Comparison of ENCODE assay signal across 9 cellular contexts in the genomic region with DNA sequence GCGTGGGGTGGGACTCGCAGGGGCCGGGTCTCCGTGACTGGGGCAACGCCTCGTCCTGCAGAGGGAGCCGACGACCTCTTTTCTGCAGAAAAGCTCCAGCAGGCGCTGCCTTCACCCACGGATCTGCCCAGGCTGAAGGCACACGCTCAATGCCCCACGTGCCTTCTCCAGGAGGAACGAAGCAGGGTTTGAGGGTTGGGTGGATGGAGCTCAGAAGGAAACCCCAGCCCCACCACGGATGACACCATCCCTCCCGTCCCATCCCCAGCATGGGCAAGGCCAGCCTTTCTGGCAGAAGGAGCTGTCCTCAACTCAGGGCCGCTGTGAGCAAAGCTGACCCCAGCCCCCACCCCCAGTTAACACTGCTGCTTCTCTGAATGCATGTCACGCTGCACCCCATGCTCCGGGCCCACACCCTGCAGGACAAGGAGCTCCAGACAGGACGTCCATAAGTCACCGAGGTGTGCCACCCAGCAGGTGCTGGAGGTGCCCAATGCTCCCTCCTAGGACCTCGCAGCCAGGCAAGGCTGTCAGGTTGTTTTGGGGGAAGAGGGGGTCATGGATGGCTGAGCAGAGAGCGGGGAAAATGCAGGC. TPM values are rescaled to one million over a fixed set of nuclear protein-coding genes. Genes with fewer than 3 reads are reported as not detected.
DNase-seq lines count a peak whose midpoint lies in the region; ATAC-seq, FAIRE-seq and TF ChIP-seq lines count a peak whose summit lies in the region.
"Had no signal": no experiment of that assay in that cellular context is flagged by ENCODE, and none has a peak within 500 bp of the region (broad histone marks: within the 10 kb centered on the region; RNA-seq: fewer than 3 reads in every experiment).

No MANE protein-coding gene starts in this region.

- BruUV-seq in HepG2 (replicated peaks; lab: Mats Ljungman, UMichigan): no TSS peak

- in situ Hi-C loops in HepG2 (cut with HindIII; ENCODE audit: extremely low pct_ligation_motif_present, low pct_unique_long_range_greater_than_20kb): no loop called here

- H3K9me3 Mint-ChIP-seq in activated T-helper 17 cell treated with anti-CD3 and anti-CD28 coated beads, Interleukin-2, amount 50 U/mL, for 72 hours: no peaks in the 10 kb centered on the region

- POLR2A ChIA-PET in HepG2 (lab: Yijun Ruan, JAX): interaction anchor here (0.9 to 3.6 kb wide), 4 partner anchors 16 to 32 kb away, joined by 3 to 19 read pairs (median 4); a partner anchor contains a TSS

- peak overlapping the region; percentile 49 to 67 (median 58); a peak in 19 of 20 replicates for H3K4me3 ChIP-seq in BLaER1 treated with 17β-estradiol and CSF1 and Interleukin-3, amounts not matched to agents 10 nM and 100 nM
- H3K4me3 ChIP-seq in HepG2 (replicated peaks in 1 of 3; ENCODE audit: insufficient read depth in 1 of 3, low read depth in 2 of 3, low read length in 3 of 3): peak overlapping the region in 1 of 3 experiments; percentile 69; a peak in 1 of 6 replicates

- intact Hi-C loops in HepG2 (cut with micrococcal nuclease; ENCODE audit: unreplicated experiment): no loop called here

- TF ChIP-seq CTCF in GM12872 (IDR thresholded peaks at IDR 0.05; ENCODE audit: insufficient read depth, low read depth, low read length) (peak; percentile 23; the same call in 1 of the 3 replicates), HepG2 (CRISPR knock-in tag; IDR thresholded peaks at IDR 0.05) (peak; percentile 51), omental fat pad (IDR thresholded peaks at IDR 0.05) (no peak)

- no peak for FAIRE-seq in HepG2 (lab: Jason Lieb, UNC)

- H3K4me2 ChIP-seq in BLaER1 treated with 17β-estradiol and CSF1 and Interleukin-3, amounts not matched to agents 10 nM and 100 nM: peak overlapping the region; percentile 91 to 99 (median 98)
- H3K4me2 ChIP-seq in HepG2 (ENCODE audit: low read depth, low read length): peak overlapping the region; percentile 76

- peak overlapping the region; percentile 62 for H3K4me3 Mint-ChIP-seq in activated T-helper 17 cell treated with anti-CD3 and anti-CD28 coated beads, Interleukin-2, amount 50 U/mL, for 72 hours

- no peaks in the 10 kb centered on the region for H3K27me3 Mint-ChIP-seq in activated T-helper 17 cell treated with anti-CD3 and anti-CD28 coated beads, Interleukin-2, amount 50 U/mL, for 72 hours

- no peaks in the 10 kb centered on the region for H3K4me1 Mint-ChIP-seq in activated T-helper 17 cell treated with anti-CD3 and anti-CD28 coated beads, Interleukin-2, amount 50 U/mL, for 72 hours

- peak overlapping the region in 9 of 11 experiments; percentile 16 to 67 (median 54); a peak in 11 of 22 replicates for H3K9ac ChIP-seq in BLaER1 treated with 17β-estradiol and CSF1 and Interleukin-3, amounts not matched to agents 10 nM and 100 nM
- peak overlapping the region; percentile 42; the same call in 1 of the 2 replicates for H3K9ac ChIP-seq in HepG2 (ENCODE audit: insufficient read depth, low read depth, low read length)

- no peak overlapping the region for H3K27ac Mint-ChIP-seq in activated T-helper 17 cell treated with anti-CD3 and anti-CD28 coated beads, Interleukin-2, amount 50 U/mL, for 72 hours

- peaks cover 67 to 81% (median 73%) of the 10 kb centered on the region in 11 experiments for H3K27me3 ChIP-seq in BLaER1 treated with 17β-estradiol and CSF1 and Interleukin-3, amounts not matched to agents 10 nM and 100 nM
- H3K27me3 ChIP-seq in HepG2 (ENCODE audit: control insufficient read depth in 1 of 2, insufficient read depth in 2 of 2, low read length in 2 of 2): no peaks in the 10 kb centered on the region

- DNase-seq in HepG2 (ENCODE audit: low spot score) (no peak), omental fat pad (ENCODE audit: low spot score) (no peak)
- DNase-seq in stimulated activated CD4-positive, alpha-beta T cell treated with anti-CD3 and anti-CD28 coated beads, Interleukin-4, amount 100 ng/mL, for 24 hours: no peak
- DNase-seq: sigmoid colon had no signal

- no peak for TF ChIP-seq RAD21 in HepG2 (CRISPR knock-in tag; IDR thresholded peaks at IDR 0.05)

- no peak overlapping the region for H3K27ac ChIP-seq in BLaER1 treated with 17β-estradiol and CSF1 and Interleukin-3, amounts not matched to agents 10 nM and 100 nM
- H3K27ac ChIP-seq in HepG2 (ENCODE audit: extremely low read length, insufficient read depth, low read length): no peak overlapping the region
- H3K27ac ChIP-seq: sigmoid colon had no signal

- H3K79me2 ChIP-seq in HepG2 (ENCODE audit: insufficient read depth, low read length): peaks cover 2% of the 10 kb centered on the region

- CTCF ChIA-PET in HepG2 (lab: Yijun Ruan, JAX; ENCODE audit: low intra/inter-chr PET ratio, low total read pairs): no interaction called here

- no peaks in the 10 kb centered on the region for H3K36me3 Mint-ChIP-seq in activated T-helper 17 cell treated with anti-CD3 and anti-CD28 coated beads, Interleukin-2, amount 50 U/mL, for 72 hours (ENCODE audit: low read depth)

- 40% methylated on average over 14 of the region's 22 CpGs for WGBS in HepG2 (ENCODE audit: low lambda C conversion rate)

- TF ChIP-seq POLR2A in HepG2 (IDR thresholded peaks at IDR 0.05; ENCODE audit: insufficient read depth in 1 of 2, low read depth in 2 of 2, low read length in 2 of 2): 0 out of 4 replicates have a peak, but pooled peaks of 1 of the 2 experiments have one; percentile 7

- no peak for ATAC-seq in activated T-helper 17 cell treated with anti-CD3 and anti-CD28 coated beads, Interleukin-2, amount 50 U/mL, for 72 hours (replicated peaks)
- ATAC-seq in HepG2: no peak; the same call in 2 of the 3 replicates
- no peak for ATAC-seq in GM18909 (IDR thresholded peaks at IDR 0.05; ENCODE audit: poor library complexity, unreplicated experiment)
- ATAC-seq in omental fat pad (ENCODE audit: low FRiP score): no peak
- ATAC-seq in HG03457 (IDR thresholded peaks at IDR 0.05; ENCODE audit: unreplicated experiment): no peak

- peaks cover 100% of the 10 kb centered on the region in 11 experiments for H4K20me1 ChIP-seq in BLaER1 treated with 17β-estradiol and CSF1 and Interleukin-3, amounts not matched to agents 10 nM and 100 nM
- peaks cover 12% of the 10 kb centered on the region for H4K20me1 ChIP-seq in HepG2 (ENCODE audit: insufficient read depth, low read length)

- no peaks in the 10 kb centered on the region for H3K9me3 ChIP-seq in BLaER1 treated with 17β-estradiol and CSF1 and Interleukin-3, amounts not matched to agents 10 nM and 100 nM (replicated peaks in 1 of 11)
- H3K9me3 ChIP-seq in HepG2 (ENCODE audit: low read length): no peaks in the 10 kb centered on the region
- H3K9me3 ChIP-seq: sigmoid colon had no signal

- TF ChIP-seq EP300 in HepG2 (IDR thresholded peaks at IDR 0.05; ENCODE audit: low read depth in 2 of 2, low read length in 2 of 2): no peak
- no peak for TF ChIP-seq EP300 in HepG2 (CRISPR knock-in tag; IDR thresholded peaks at IDR 0.05; ENCODE audit: borderline replicate concordance)

- H3K36me3 ChIP-seq in BLaER1 treated with 17β-estradiol and CSF1 and Interleukin-3, amounts not matched to agents 10 nM and 100 nM: peaks cover 16 to 37% (median 31%) of the 10 kb centered on the region in 11 experiments; a peak in 21 of 22 replicates
- H3K36me3 ChIP-seq in HepG2 (replicated peaks in 1 of 2; ENCODE audit: control insufficient read depth in 1 of 2, insufficient read depth in 2 of 2, low read length in 2 of 2): peaks cover 0 to 5% of the 10 kb centered on the region in 2 experiments; a peak in 2 of 5 replicates

- no peak overlapping the region for H2AFZ ChIP-seq in HepG2 (ENCODE audit: low read length)

- peaks cover 43 to 65% (median 55%) of the 10 kb centered on the region in 10 experiments for H3K4me1 ChIP-seq in BLaER1 treated with 17β-estradiol and CSF1 and Interleukin-3, amounts not matched to agents 10 nM and 100 nM
- peaks cover 25% of the 10 kb centered on the region for H3K4me1 ChIP-seq in HepG2 (ENCODE audit: insufficient read depth, low read length)

RNA-seq across cellular contexts. Expression of a gene that starts 7.4 kb away (rescaled TPM):
- 10 to 100 TPM; 36.5 to 37.2 TPM for total RNA-seq in activated T-helper 17 cell treated with anti-CD3 and anti-CD28 coated beads, Interleukin-2, amount 50 U/mL, for 72 hours
- total RNA-seq in HepG2 (2016; rRNA removed; fragmentation: Illumina TruSeq; extraction: Trizol) (32.3 and 32.4 TPM in 2 replicates), omental fat pad (10 to 100 TPM; 17.6 to 26.2 (median 20.6) TPM)
- total RNA-seq in HepG2 (2016; cell fraction: cytosol; rRNA removed; fragmentation: Illumina TruSeq; extraction: Trizol; ENCODE audit: low read depth): 11.9 and 13.3 TPM in 2 replicates
- 34.4 and 35.4 TPM in 2 replicates for total RNA-seq in HepG2 (2016; cell fraction: insoluble cytoplasmic fraction; rRNA removed; fragmentation: Illumina TruSeq; extraction: Trizol)
- total RNA-seq in HepG2 (2016; cell fraction: membrane; rRNA removed; fragmentation: Illumina TruSeq; extraction: Trizol): 33.2 and 36.2 TPM in 2 replicates
- total RNA-seq in HepG2 (2016; cell fraction: nucleus; rRNA removed; fragmentation: Illumina TruSeq; extraction: Trizol): 15.1 and 17.1 TPM in 2 replicates
- 14.2 and 19.5 TPM in 2 replicates for polyA plus RNA-seq in HepG2 (2011; rRNA removed)
- 18.3 and 24.5 TPM in 2 replicates for polyA plus RNA-seq in HepG2 (2011; cell fraction: cytosol; rRNA removed)
- 33.5 and 34.3 TPM in 2 replicates for polyA plus RNA-seq in HepG2 (2011; cell fraction: nucleus; rRNA removed)
- 9.6 and 14.8 TPM in 2 replicates for polyA plus RNA-seq in HepG2 (2012)
- 11.7 and 15.7 TPM in 2 replicates for polyA plus RNA-seq in HepG2 (2016; cell fraction: cytosol; fragmentation: Illumina TruSeq; extraction: Trizol; ENCODE audit: low read depth)
- 31.7 and 32.0 TPM in 2 replicates for polyA plus RNA-seq in HepG2 (2016; cell fraction: insoluble cytoplasmic fraction; fragmentation: Illumina TruSeq; extraction: Trizol; ENCODE audit: low read depth)
- polyA plus RNA-seq in HepG2 (2016; cell fraction: membrane; fragmentation: Illumina TruSeq; extraction: Trizol; ENCODE audit: low read depth): 25.3 and 26.3 TPM in 2 replicates
- polyA plus RNA-seq in HepG2 (2016; cell fraction: nucleus; fragmentation: Illumina TruSeq; extraction: Trizol; ENCODE audit: insufficient read depth, low read depth): 30.3 and 33.5 TPM in 2 replicates
- 15.8 and 20.8 TPM in 2 replicates for polyA minus RNA-seq in HepG2 (2011; rRNA and poly(A)+ RNA removed; ENCODE audit: low replicate concordance)
- polyA minus RNA-seq in HepG2 (2011; cell fraction: cytosol; rRNA and poly(A)+ RNA removed): 8.7 and 9.4 TPM in 2 replicates
- polyA minus RNA-seq in HepG2 (2011; cell fraction: nucleus; rRNA and poly(A)+ RNA removed): 13.3 and 13.6 TPM in 2 replicates

RNA-seq across cellular contexts. Expression of a gene that starts 18.5 kb away (rescaled TPM):
- 1 to 10 TPM; 2.4 to 7.8 TPM for total RNA-seq in activated T-helper 17 cell treated with anti-CD3 and anti-CD28 coated beads, Interleukin-2, amount 50 U/mL, for 72 hours
- total RNA-seq in HepG2 (2016; rRNA removed; fragmentation: Illumina TruSeq; extraction: Trizol) (0.52 and 2.0 TPM in 2 replicates), omental fat pad (1 to 10 TPM; 1.4 to 2.4 (median 2.2) TPM)
- total RNA-seq in HepG2 (2016; cell fraction: cytosol; rRNA removed; fragmentation: Illumina TruSeq; extraction: Trizol; ENCODE audit: low read depth): 0.91 and 1.2 TPM in 2 replicates
- total RNA-seq in HepG2 (2016; cell fraction: insoluble cytoplasmic fraction; rRNA removed; fragmentation: Illumina TruSeq; extraction: Trizol): 1.1 and 1.5 TPM in 2 replicates
- total RNA-seq in HepG2 (2016; cell fraction: membrane; rRNA removed; fragmentation: Illumina TruSeq; extraction: Trizol): 1.5 and 2.0 TPM in 2 replicates
- total RNA-seq in HepG2 (2016; cell fraction: nucleus; rRNA removed; fragmentation: Illumina TruSeq; extraction: Trizol): 1.7 and 3.6 TPM in 2 replicates
- polyA plus RNA-seq in HepG2 (2011; rRNA removed): 2.7 and 3.1 TPM in 2 replicates
- polyA plus RNA-seq in HepG2 (2011; cell fraction: cytosol; rRNA removed): 0.73 and 1.2 TPM in 2 replicates
- polyA plus RNA-seq in HepG2 (2011; cell fraction: nucleus; rRNA removed): 62.7 and 100 TPM in 2 replicates
- polyA plus RNA-seq in HepG2 (2012): 2.9 and 3.0 TPM in 2 replicates
- 0.60 and 0.88 TPM in 2 replicates for polyA plus RNA-seq in HepG2 (2016; cell fraction: cytosol; fragmentation: Illumina TruSeq; extraction: Trizol; ENCODE audit: low read depth)
- 0.61 and 1.1 TPM in 2 replicates for polyA plus RNA-seq in HepG2 (2016; cell fraction: insoluble cytoplasmic fraction; fragmentation: Illumina TruSeq; extraction: Trizol; ENCODE audit: low read depth)
- 1.2 TPM in 2 replicates for polyA plus RNA-seq in HepG2 (2016; cell fraction: membrane; fragmentation: Illumina TruSeq; extraction: Trizol; ENCODE audit: low read depth)
- polyA plus RNA-seq in HepG2 (2016; cell fraction: nucleus; fragmentation: Illumina TruSeq; extraction: Trizol; ENCODE audit: insufficient read depth, low read depth): 11.8 and 12.9 TPM in 2 replicates
- 0.84 and 1.6 TPM in 2 replicates for polyA minus RNA-seq in HepG2 (2011; rRNA and poly(A)+ RNA removed; ENCODE audit: low replicate concordance)
- polyA minus RNA-seq in HepG2 (2011; cell fraction: cytosol; rRNA and poly(A)+ RNA removed): 0.88 and 1.6 TPM in 2 replicates
- polyA minus RNA-seq in HepG2 (2011; cell fraction: nucleus; rRNA and poly(A)+ RNA removed): 1.7 and 4.6 TPM in 2 replicates

RNA-seq across cellular contexts. Expression of a gene that starts 19.4 kb away (rescaled TPM):
- total RNA-seq in activated T-helper 17 cell treated with anti-CD3 and anti-CD28 coated beads, Interleukin-2, amount 50 U/mL, for 72 hours: 1 to 10 TPM; 1.7 to 2.2 TPM
- total RNA-seq in HepG2 (2016; rRNA removed; fragmentation: Illumina TruSeq; extraction: Trizol) (15.6 and 28.8 TPM in 2 replicates), omental fat pad (1 to 10 TPM; 1.6 to 4.5 (median 2.8) TPM)
- total RNA-seq in HepG2 (2016; cell fraction: cytosol; rRNA removed; fragmentation: Illumina TruSeq; extraction: Trizol; ENCODE audit: low read depth): 21.2 and 31.3 TPM in 2 replicates
- total RNA-seq in HepG2 (2016; cell fraction: insoluble cytoplasmic fraction; rRNA removed; fragmentation: Illumina TruSeq; extraction: Trizol): 13.3 and 31.5 TPM in 2 replicates
- total RNA-seq in HepG2 (2016; cell fraction: membrane; rRNA removed; fragmentation: Illumina TruSeq; extraction: Trizol): 21.8 and 29.6 TPM in 2 replicates
- total RNA-seq in HepG2 (2016; cell fraction: nucleus; rRNA removed; fragmentation: Illumina TruSeq; extraction: Trizol): 22.0 and 24.7 TPM in 2 replicates
- 10.0 and 17.3 TPM in 2 replicates for polyA plus RNA-seq in HepG2 (2011; rRNA removed)
- polyA plus RNA-seq in HepG2 (2011; cell fraction: cytosol; rRNA removed): 10.9 and 13.3 TPM in 2 replicates
- 15.2 and 19.3 TPM in 2 replicates for polyA plus RNA-seq in HepG2 (2011; cell fraction: nucleus; rRNA removed)
- 31.7 and 32.2 TPM in 2 replicates for polyA plus RNA-seq in HepG2 (2012)
- 40.3 and 49.6 TPM in 2 replicates for polyA plus RNA-seq in HepG2 (2016; cell fraction: cytosol; fragmentation: Illumina TruSeq; extraction: Trizol; ENCODE audit: low read depth)
- 23.2 and 29.9 TPM in 2 replicates for polyA plus RNA-seq in HepG2 (2016; cell fraction: insoluble cytoplasmic fraction; fragmentation: Illumina TruSeq; extraction: Trizol; ENCODE audit: low read depth)
- 43.0 and 49.7 TPM in 2 replicates for polyA plus RNA-seq in HepG2 (2016; cell fraction: membrane; fragmentation: Illumina TruSeq; extraction: Trizol; ENCODE audit: low read depth)
- 65.9 and 70.0 TPM in 2 replicates for polyA plus RNA-seq in HepG2 (2016; cell fraction: nucleus; fragmentation: Illumina TruSeq; extraction: Trizol; ENCODE audit: insufficient read depth, low read depth)
- polyA minus RNA-seq in HepG2 (2011; rRNA and poly(A)+ RNA removed; ENCODE audit: low replicate concordance): 7.1 and 14.8 TPM in 2 replicates
- polyA minus RNA-seq in HepG2 (2011; cell fraction: cytosol; rRNA and poly(A)+ RNA removed): 12.4 and 14.4 TPM in 2 replicates
- polyA minus RNA-seq in HepG2 (2011; cell fraction: nucleus; rRNA and poly(A)+ RNA removed): 3.5 and 3.6 TPM in 2 replicates

RNA-seq across cellular contexts. Expression of a gene that starts 21.7 kb away (rescaled TPM):
- total RNA-seq in activated T-helper 17 cell treated with anti-CD3 and anti-CD28 coated beads, Interleukin-2, amount 50 U/mL, for 72 hours: under 1 TPM; 0.04 to 0.21 TPM
- total RNA-seq in HepG2 (2016; rRNA removed; fragmentation: Illumina TruSeq; extraction: Trizol): 0.22 TPM in 1 of 2 replicates, not detected in the other
- total RNA-seq in HepG2 (2016; cell fraction: cytosol; rRNA removed; fragmentation: Illumina TruSeq; extraction: Trizol; ENCODE audit: low read depth): under 0.01 TPM in 1 of 2 replicates, not detected in the other
- total RNA-seq in HepG2 (2016; cell fraction: insoluble cytoplasmic fraction; rRNA removed; fragmentation: Illumina TruSeq; extraction: Trizol): 0.02 and 0.27 TPM in 2 replicates
- total RNA-seq in HepG2 (2016; cell fraction: membrane; rRNA removed; fragmentation: Illumina TruSeq; extraction: Trizol): 0.24 TPM in 1 of 2 replicates, not detected in the other
- total RNA-seq in HepG2 (2016; cell fraction: nucleus; rRNA removed; fragmentation: Illumina TruSeq; extraction: Trizol): 0.25 and 0.28 TPM in 2 replicates
- polyA plus RNA-seq in HepG2 (2011; rRNA removed): 0.08 and 0.16 TPM in 2 replicates
- polyA plus RNA-seq in HepG2 (2011; cell fraction: cytosol; rRNA removed): 0.04 and 0.07 TPM in 2 replicates
- polyA plus RNA-seq in HepG2 (2011; cell fraction: nucleus; rRNA removed): 0.37 and 0.61 TPM in 2 replicates
- polyA plus RNA-seq in HepG2 (2012): 0.11 and 0.28 TPM in 2 replicates
- not detected in 2 replicates for polyA plus RNA-seq in HepG2 (2016; cell fraction: cytosol; fragmentation: Illumina TruSeq; extraction: Trizol; ENCODE audit: low read depth)
- not detected in 2 replicates for polyA plus RNA-seq in HepG2 (2016; cell fraction: insoluble cytoplasmic fraction; fragmentation: Illumina TruSeq; extraction: Trizol; ENCODE audit: low read depth)
- not detected in 2 replicates for polyA plus RNA-seq in HepG2 (2016; cell fraction: membrane; fragmentation: Illumina TruSeq; extraction: Trizol; ENCODE audit: low read depth)
- polyA plus RNA-seq in HepG2 (2016; cell fraction: nucleus; fragmentation: Illumina TruSeq; extraction: Trizol; ENCODE audit: insufficient read depth, low read depth): 0.18 and 0.40 TPM in 2 replicates
- polyA minus RNA-seq in HepG2 (2011; rRNA and poly(A)+ RNA removed; ENCODE audit: low replicate concordance): 0.40 and 0.77 TPM in 2 replicates
- polyA minus RNA-seq in HepG2 (2011; cell fraction: cytosol; rRNA and poly(A)+ RNA removed): 0.35 and 0.49 TPM in 2 replicates
- polyA minus RNA-seq in HepG2 (2011; cell fraction: nucleus; rRNA and poly(A)+ RNA removed): 0.52 and 0.75 TPM in 2 replicates
- total RNA-seq in omental fat pad: under 1 TPM in 2 of 4 donors, not detected in 2; 0.12 to 0.19 TPM

RNA-seq across cellular contexts. Expression of a gene that starts 33.4 kb away (rescaled TPM):
- total RNA-seq in activated T-helper 17 cell treated with anti-CD3 and anti-CD28 coated beads, Interleukin-2, amount 50 U/mL, for 72 hours: 1,000 to 10,000 TPM; 1,611 to 1,688 TPM
- total RNA-seq in HepG2 (2016; rRNA removed; fragmentation: Illumina TruSeq; extraction: Trizol) (695 and 780 TPM in 2 replicates), omental fat pad (1,000 to 10,000 TPM; 2,522 to 3,708 (median 2,994) TPM)
- total RNA-seq in HepG2 (2016; cell fraction: cytosol; rRNA removed; fragmentation: Illumina TruSeq; extraction: Trizol; ENCODE audit: low read depth): 693 and 734 TPM in 2 replicates
- 654 and 886 TPM in 2 replicates for total RNA-seq in HepG2 (2016; cell fraction: insoluble cytoplasmic fraction; rRNA removed; fragmentation: Illumina TruSeq; extraction: Trizol)
- 967 and 1,125 TPM in 2 replicates for total RNA-seq in HepG2 (2016; cell fraction: membrane; rRNA removed; fragmentation: Illumina TruSeq; extraction: Trizol)
- total RNA-seq in HepG2 (2016; cell fraction: nucleus; rRNA removed; fragmentation: Illumina TruSeq; extraction: Trizol): 240 and 299 TPM in 2 replicates
- polyA plus RNA-seq in HepG2 (2011; rRNA removed): 1,411 and 1,504 TPM in 2 replicates
- 2,214 and 3,196 TPM in 2 replicates for polyA plus RNA-seq in HepG2 (2011; cell fraction: cytosol; rRNA removed)
- polyA plus RNA-seq in HepG2 (2011; cell fraction: nucleus; rRNA removed): 923 and 1,023 TPM in 2 replicates
- 1,504 and 2,202 TPM in 2 replicates for polyA plus RNA-seq in HepG2 (2012)
- 1,868 and 2,054 TPM in 2 replicates for polyA plus RNA-seq in HepG2 (2016; cell fraction: cytosol; fragmentation: Illumina TruSeq; extraction: Trizol; ENCODE audit: low read depth)
- polyA plus RNA-seq in HepG2 (2016; cell fraction: insoluble cytoplasmic fraction; fragmentation: Illumina TruSeq; extraction: Trizol; ENCODE audit: low read depth): 1,628 and 1,692 TPM in 2 replicates
- 2,328 and 2,419 TPM in 2 replicates for polyA plus RNA-seq in HepG2 (2016; cell fraction: membrane; fragmentation: Illumina TruSeq; extraction: Trizol; ENCODE audit: low read depth)
- polyA plus RNA-seq in HepG2 (2016; cell fraction: nucleus; fragmentation: Illumina TruSeq; extraction: Trizol; ENCODE audit: insufficient read depth, low read depth): 895 and 898 TPM in 2 replicates
- 538 and 916 TPM in 2 replicates for polyA minus RNA-seq in HepG2 (2011; rRNA and poly(A)+ RNA removed; ENCODE audit: low replicate concordance)
- 647 and 682 TPM in 2 replicates for polyA minus RNA-seq in HepG2 (2011; cell fraction: cytosol; rRNA and poly(A)+ RNA removed)
- 109 and 140 TPM in 2 replicates for polyA minus RNA-seq in HepG2 (2011; cell fraction: nucleus; rRNA and poly(A)+ RNA removed)

Comparison
In these comparisons a context has a peak if more than half of its experiments do, and no peak if none do; other contexts are left out.
1. CTCF ChIP-seq: peak in GM12872 (single experiment) and HepG2 (single experiment); none in omental fat pad (0 of 3).